In genomic region chr2:241665731-241666440, GRCh38 we compare ENCODE assay signal across 2 cellular contexts.
A peak's percentile ranks its signal among the peaks of the same experiment; 100 is the strongest.
TF ChIP-seq lines count a peak whose summit lies in the region.

No MANE protein-coding gene starts in this region.

TF ChIP-seq in IMR-90, 13 proteins besides CTCF, POLR2A, EP300 and RAD21:
- no peak for TF ChIP-seq CHD1 (IDR thresholded peaks at IDR 0.05; ENCODE audit: low read depth, low read length)
- TF ChIP-seq CEBPB (IDR thresholded peaks at IDR 0.05; ENCODE audit: low read depth, low read length): no peak
- TF ChIP-seq MAZ (IDR thresholded peaks at IDR 0.05; ENCODE audit: borderline replicate concordance, low read depth, low read length): no peak
- TF ChIP-seq MAFK (IDR thresholded peaks at IDR 0.05; ENCODE audit: low read depth, low read length): no peak
- no peak for TF ChIP-seq NFE2L2 (IDR thresholded peaks at IDR 0.05; ENCODE audit: low read depth, low read length)
- no peak for TF ChIP-seq FOS (IDR thresholded peaks at IDR 0.05; ENCODE audit: low read depth, low read length)
- TF ChIP-seq RFX5 (IDR thresholded peaks at IDR 0.05; ENCODE audit: low read depth, low read length): no peak
- no peak for TF ChIP-seq MXI1 (IDR thresholded peaks at IDR 0.05; ENCODE audit: borderline replicate concordance, low read depth, low read length)

TF ChIP-seq in GM12878, 131 proteins besides CTCF, POLR2A, EP300 and RAD21:
- peak; percentile 49; the same call in 1 of the 2 replicates for TF ChIP-seq PKNOX1 (IDR thresholded peaks at IDR 0.05)
- no peak for TF ChIP-seq BRCA1 (IDR thresholded peaks at IDR 0.05; ENCODE audit: low read depth, low read length)
